Comparison of ENCODE assay signal across 11 cellular contexts in genomic region chr5:134550271-134551214, GRCh38. TPM values are rescaled to one million over a fixed set of nuclear protein-coding genes. Genes with fewer than 3 reads are reported as not detected.
A peak's percentile ranks its signal among the peaks of the same experiment; 100 is the strongest.
DNase-seq lines count a peak whose midpoint lies in the region; ATAC-seq, FAIRE-seq and TF ChIP-seq lines count a peak whose summit lies in the region.
"Had no signal": no experiment of that assay in that cellular context is flagged by ENCODE, and none has a peak within 500 bp of the region (broad histone marks: within the 10 kb centered on the region; RNA-seq: fewer than 3 reads in every experiment).

No MANE protein-coding gene starts in this region.

- no peak overlapping the region for H3K4me3 Mint-ChIP-seq in endodermal cell

- H3K79me2 ChIP-seq in ACC112 (ENCODE audit: control insufficient read depth, insufficient read depth, low read length, unreplicated experiment): peaks cover 21% of the 10 kb centered on the region

- H3K9me3 Mint-ChIP-seq in endodermal cell: no peaks in the 10 kb centered on the region

- WGBS in endodermal cell (ENCODE audit: insufficient coverage in 1 of 2, insufficient read length in 1 of 2), 2 experiments: 82 to 84% methylated on average over 7 to 12 of the region's 13 CpGs
- 82% methylated on average over 13 of the region's 13 CpGs for WGBS in suprapubic skin

- H3K4me1 Mint-ChIP-seq in endodermal cell: peaks cover 16% of the 10 kb centered on the region

- TF ChIP-seq CTCF in endodermal cell (conservative IDR thresholded peaks at IDR 0.05) (no peak), suprapubic skin (IDR thresholded peaks at IDR 0.05) (no peak)

- peak overlapping the region; percentile 51 for H3K27ac ChIP-seq in ACC112 (ENCODE audit: low read depth, low read length)
- no peak overlapping the region for H3K27ac ChIP-seq in endodermal cell (ENCODE audit: low read depth, low read length)
- H3K27ac ChIP-seq in suprapubic skin: no peak overlapping the region
- H3K27ac ChIP-seq: C4-2B had no signal

- H3K9me3 ChIP-seq in endodermal cell (ENCODE audit: control insufficient read depth, low read length) (no peaks in the 10 kb centered on the region), suprapubic skin (no peaks in the 10 kb centered on the region)

- TF ChIP-seq EP300 in suprapubic skin (IDR thresholded peaks at IDR 0.05): no peak

- DNase-seq in GM12892 (ENCODE audit: insufficient read length) (no peak), endodermal cell (no peak), suprapubic skin (ENCODE audit: low spot score in 2 of 2) (no peak), NCI-H1105 (lab: John Stamatoyannopoulos, UW) (no peak), T1000 (lab: John Stamatoyannopoulos, UW) (no peak)
- DNase-seq: activated gamma-delta T cell, NCI-H524 had no signal

- H3K36me3 ChIP-seq in ACC112 (ENCODE audit: insufficient read depth, low read length) (no peaks in the 10 kb centered on the region), endodermal cell (ENCODE audit: control insufficient read depth, insufficient read depth, low read length) (peaks cover 27% of the 10 kb centered on the region), suprapubic skin (peaks cover 63% of the 10 kb centered on the region)

- H3K4me3 ChIP-seq in ACC112 (ENCODE audit: low read depth, low read length) (peak overlapping the region; percentile 5; the same call in 1 of the 2 replicates), endodermal cell (ENCODE audit: low read length) (no peak overlapping the region), suprapubic skin (no peak overlapping the region)

- no peak for ATAC-seq in HG02938 (IDR thresholded peaks at IDR 0.05; ENCODE audit: unreplicated experiment)

- H2AFZ ChIP-seq in ACC112 (ENCODE audit: low read length, unreplicated experiment): no peak overlapping the region

- H3K36me3 Mint-ChIP-seq in endodermal cell (ENCODE audit: low read depth): peaks cover 54% of the 10 kb centered on the region

- H3K27me3 ChIP-seq in ACC112 (ENCODE audit: insufficient read depth, low read length) (no peaks in the 10 kb centered on the region), endodermal cell (ENCODE audit: control insufficient read depth, insufficient read depth, low read length, poor library complexity, severe bottlenecking) (no peaks in the 10 kb centered on the region), suprapubic skin (no peaks in the 10 kb centered on the region)

- no peaks in the 10 kb centered on the region for H3K27me3 Mint-ChIP-seq in endodermal cell (ENCODE audit: insufficient read depth)

- H3K4me1 ChIP-seq in ACC112 (ENCODE audit: control insufficient read depth, insufficient read depth, low read length, unreplicated experiment) (peaks cover 78% of the 10 kb centered on the region), endodermal cell (ENCODE audit: control insufficient read depth, insufficient read depth, low read length) (no peaks in the 10 kb centered on the region), suprapubic skin (peaks cover 66% of the 10 kb centered on the region)

- peak; percentile 44; the same call in 1 of the 2 replicates for TF ChIP-seq POLR2A in GM12892 (IDR thresholded peaks at IDR 0.05; ENCODE audit: low read depth, low read length)
- TF ChIP-seq POLR2A in Raji (IDR thresholded peaks at IDR 0.05; ENCODE audit: insufficient read depth, low read depth, low read length): peak; percentile 72
- TF ChIP-seq POLR2A in suprapubic skin (IDR thresholded peaks at IDR 0.05): no peak

- no peak overlapping the region for H3K9ac ChIP-seq in endodermal cell (ENCODE audit: extremely low read depth, low read length, poor library complexity, severe bottlenecking)

- H3K27ac Mint-ChIP-seq in endodermal cell: peak overlapping the region; percentile 80

- FAIRE-seq in GM12892 (lab: Jason Lieb, UNC): peak; percentile 78

RNA-seq across cellular contexts. Expression of gene JADE2, which starts 25.1 kb away (rescaled TPM):
- 18.1 TPM for polyA plus RNA-seq in GM12892 (2012; ENCODE audit: missing spikeins)
- total RNA-seq in endodermal cell (10 to 100 TPM; 33.9 to 51.9 TPM), suprapubic skin (10 to 100 TPM; 31.4 to 62.1 (median 56.6) TPM)
- 4.3 TPM for polyA plus RNA-seq in endodermal cell (2013, experiment 1 of 2)
- polyA plus RNA-seq in endodermal cell (2013, experiment 2 of 2): 4.5 TPM

Comparison
In these comparisons a context has a peak if more than half of its experiments do, and no peak if none do; other contexts are left out.
1. POLR2A ChIP-seq: peak in GM12892 (single experiment) and Raji (single experiment); none in suprapubic skin (0 of 2).